ENCODE assay signal across 10 cellular contexts in genomic region chr2:187994464-187995331, GRCh38.
A peak's percentile ranks its signal among the peaks of the same experiment; 100 is the strongest.
DNase-seq lines count a peak whose midpoint lies in the region; ATAC-seq, FAIRE-seq and TF ChIP-seq lines count a peak whose summit lies in the region.
"Had no signal": no experiment of that assay in that cellular context is flagged by ENCODE, and none has a peak within 500 bp of the region (broad histone marks: within the 10 kb centered on the region; RNA-seq: fewer than 3 reads in every experiment).

No MANE protein-coding gene starts in this region.

- TF ChIP-seq CTCF in HFFc6 (IDR thresholded peaks at IDR 0.05) = no peak

- H3K27me3 Mint-ChIP-seq in HFFc6 (ENCODE audit: insufficient read depth) = no peaks in the 10 kb centered on the region

- DNase-seq in Ammon's horn (ENCODE audit: low spot score) (peak; percentile 48), HFFc6 (peak; percentile 24), NCI-H748 (lab: John Stamatoyannopoulos, UW; ENCODE audit: unreplicated experiment) (peak; percentile 95), head of caudate nucleus (peak in 41 of 42 donors; percentile 26 to 80 (median 56)), T-helper 2 cell (no peak), RCC 7860 (ENCODE audit: low spot score) (no peak), LoVo (ENCODE audit: low spot score) (no peak)
- DNase-seq: activated T-cell treated with anti-CD3 and anti-CD28 coated beads, Interleukin-2, amount 50 U/mL, for 1 hour had no signal

- H3K9me3 Mint-ChIP-seq in HFFc6 = no peaks in the 10 kb centered on the region

- no peak overlapping the region for H3K4me3 Mint-ChIP-seq in HFFc6

- intact Hi-C loops in head of caudate nucleus (cut with DNase I) = no loop called here

- ATAC-seq in GM21825 (IDR thresholded peaks at IDR 0.05; ENCODE audit: unreplicated experiment) = no peak

- peaks cover 13% of the 10 kb centered on the region for H3K4me1 Mint-ChIP-seq in HFFc6 (ENCODE audit: low read depth)

- FAIRE-seq in RCC 7860 (lab: Jason Lieb, UNC) = no peak
- FAIRE-seq: H54 had no signal

- no peak overlapping the region for H3K27ac Mint-ChIP-seq in HFFc6

- H3K36me3 Mint-ChIP-seq in HFFc6 (ENCODE audit: low read depth) = no peaks in the 10 kb centered on the region

Comparison
In these comparisons a context has a peak if more than half of its experiments do, and no peak if none do; other contexts are left out.
1. DNase-seq: peak in Ammon's horn (single experiment), HFFc6 (single experiment), NCI-H748 (single experiment) and head of caudate nucleus (41 of 42); none in T-helper 2 cell (0 of 5), RCC 7860 (single experiment) and LoVo (single experiment).